10 cellular contexts compared by ENCODE assay signal in genomic region chr2:105747254-105747909, GRCh38. TPM values are rescaled to one million over a fixed set of nuclear protein-coding genes. Genes with fewer than 3 reads are reported as not detected.
DNase-seq lines count a peak whose midpoint lies in the region; ATAC-seq, FAIRE-seq and TF ChIP-seq lines count a peak whose summit lies in the region.
"Had no signal": no experiment of that assay in that cellular context is flagged by ENCODE, and none has a peak within 500 bp of the region (broad histone marks: within the 10 kb centered on the region; RNA-seq: fewer than 3 reads in every experiment).

No MANE protein-coding gene starts in this region.

- peak overlapping the region; percentile 88 for H3K4me3 Mint-ChIP-seq in activated naive CD4-positive, alpha-beta T cell treated with anti-CD3 and anti-CD28 coated beads for 36 hours

- WGBS in GM12878 (ENCODE audit: insufficient coverage, insufficient replicate concordance, low lambda C conversion rate, missing lambda C conversion rate), result 49% methylated on average over 13 of the region's 13 CpGs
- WGBS in mesenchymal stem cell, result 91% methylated on average over 13 of the region's 13 CpGs
- WGBS in suprapubic skin, result 67% methylated on average over 13 of the region's 13 CpGs

- peaks cover 31% of the 10 kb centered on the region for H3K4me1 ChIP-seq in GM12878 (ENCODE audit: control insufficient read depth, insufficient read depth, low read length)
- H3K4me1 ChIP-seq in mesenchymal stem cell (ENCODE audit: control insufficient read depth, insufficient read depth, low read depth, low read length), result peaks cover 16% of the 10 kb centered on the region
- H3K4me1 ChIP-seq in suprapubic skin, result peaks cover 62% of the 10 kb centered on the region

- no peaks in the 10 kb centered on the region for H3K9me3 Mint-ChIP-seq in activated naive CD4-positive, alpha-beta T cell treated with anti-CD3 and anti-CD28 coated beads for 36 hours

- no peak overlapping the region for H3K14ac ChIP-seq in mesenchymal stem cell (ENCODE audit: low read length in 2 of 2)

- CTCF ChIA-PET in activated naive CD4-positive, alpha-beta T cell treated with anti-CD3 and anti-CD28 coated beads for 36 hours (lab: Charles Lee), result interaction anchor here (0.6 to 2.2 kb wide), 8 partner anchors 9 to 348 kb away, joined by 3 to 17 read pairs (median 3); no protein-coding TSS in a partner anchor
- CTCF ChIA-PET in GM12878 (lab: Yijun Ruan, JAX), result interaction anchor here (0.6 to 4.2 kb wide), 21 partner anchors 8 to 379 kb away, joined by 3 to 29 read pairs (median 4); no protein-coding TSS in a partner anchor

- H3K9me3 ChIP-seq in GM12878 (replicated peaks; ENCODE audit: control insufficient read depth, insufficient read depth, low read length) (no peaks in the 10 kb centered on the region), mesenchymal stem cell (ENCODE audit: control insufficient read depth, low read length) (no peaks in the 10 kb centered on the region), suprapubic skin (no peaks in the 10 kb centered on the region)

- no peak for TF ChIP-seq POLR2A in GM12878 (IDR thresholded peaks at IDR 0.05; ENCODE audit: low read depth, low read length)
- no peak for TF ChIP-seq POLR2A in suprapubic skin (IDR thresholded peaks at IDR 0.05)

- H4K91ac ChIP-seq in mesenchymal stem cell (ENCODE audit: low read length), result no peak overlapping the region

- POLR2A ChIA-PET in GM12878 (lab: Charles Lee), result interaction anchor here (0.9 to 2.7 kb wide), 4 partner anchors 9 to 127 kb away, joined by 4 to 27 read pairs (median 6); no protein-coding TSS in a partner anchor

- in situ Hi-C loops in GM12878 (cut with MboI), result no loop called here

- H3K4me3 ChIP-seq in GM12878 (peak overlapping the region; percentile 81), mesenchymal stem cell (ENCODE audit: insufficient read depth in 1 of 2, low read depth in 1 of 2, low read length in 2 of 2) (no peak overlapping the region), suprapubic skin (peak overlapping the region; percentile 81)

- H2BK12ac ChIP-seq in mesenchymal stem cell (ENCODE audit: low read length in 2 of 2), result no peak overlapping the region

- TF ChIP-seq RAD21 in GM12878 (IDR thresholded peaks at IDR 0.05; ENCODE audit: insufficient read depth, low read depth, low read length), result no peak

- H4K20me1 ChIP-seq in GM12878 (ENCODE audit: control insufficient read depth, insufficient read depth), result no peaks in the 10 kb centered on the region; the same call in none of the 2 replicates

- H2BK15ac ChIP-seq in mesenchymal stem cell (ENCODE audit: low read depth, poor library complexity, severe bottlenecking), result no peak overlapping the region

- SMC1A ChIA-PET in GM12878 (lab: Charles Lee; ENCODE audit: uncharacterized antibody, unreplicated experiment), result interaction anchor here (0.6 to 7.3 kb wide), 27 partner anchors 8 to 354 kb away, joined by 3 to 70 read pairs (median 5); no protein-coding TSS in a partner anchor

- peaks cover 65% of the 10 kb centered on the region for H3K79me2 ChIP-seq in GM12878 (ENCODE audit: control insufficient read depth, insufficient read depth, low read length)

- peak overlapping the region in 1 of 2 experiments; percentile 29 for H3K18ac ChIP-seq in mesenchymal stem cell (ENCODE audit: low read depth in 1 of 2, low read length in 2 of 2)

- H3K4ac ChIP-seq in mesenchymal stem cell (ENCODE audit: low read depth in 1 of 2, low read length in 2 of 2), result no peak overlapping the region

- H3K27me3 Mint-ChIP-seq in activated naive CD4-positive, alpha-beta T cell treated with anti-CD3 and anti-CD28 coated beads for 36 hours (ENCODE audit: low read depth), result no peaks in the 10 kb centered on the region

- RAD21 ChIA-PET in GM12878 (lab: Charles Lee; ENCODE audit: unreplicated experiment), result interaction anchor here (0.9 to 5.1 kb wide), 14 partner anchors 8 to 339 kb away, joined by 3 to 40 read pairs (median 4); no protein-coding TSS in a partner anchor

- no peak for FAIRE-seq in GM12878 (lab: Jason Lieb, UNC)

- no peak overlapping the region for H2BK120ac ChIP-seq in mesenchymal stem cell (ENCODE audit: low read depth, low read length)

- H3K4me2 ChIP-seq in GM12878 (ENCODE audit: control insufficient read depth, insufficient read depth), result peak overlapping the region; percentile 97
- H3K4me2 ChIP-seq in mesenchymal stem cell (ENCODE audit: low read length, poor library complexity, severe bottlenecking), result no peak overlapping the region

- no peak for DNase-seq in activated naive CD4-positive, alpha-beta T cell treated with anti-CD3 and anti-CD28 coated beads for 36 hours
- no peak for DNase-seq in activated naive CD4-positive, alpha-beta T cell treated with anti-CD3 and anti-CD28 coated beads, Interleukin-2, amount 50 U/mL, for 16 hours
- DNase-seq in GM12878 (ENCODE audit: low read depth, low spot score) (no peak), mesenchymal stem cell (peak; percentile 45), suprapubic skin (ENCODE audit: low spot score in 2 of 2) (peak in 1 of 2 donors; percentile 56), cerebellar nuclear complex (lab: John Stamatoyannopoulos, UW) (no peak), RPMI8226 (no peak)
- DNase-seq: H7, NCI-H187 treated with DMSO at 0.1 percent for 48 hours had no signal

- H3K9ac ChIP-seq in GM12878 (ENCODE audit: control insufficient read depth, insufficient read depth, low read length) (peak overlapping the region; percentile 92), mesenchymal stem cell (ENCODE audit: low read length) (no peak overlapping the region)

- intact Hi-C loops in activated naive CD4-positive, alpha-beta T cell treated with anti-CD3 and anti-CD28 coated beads for 36 hours (cut with micrococcal nuclease), result loop anchor here (2.0 to 10.0 kb wide), 5 partner anchors 139 to 447 kb away; partner anchors contain the start of genes C2orf49 and UXS1
- intact Hi-C loops in GM12878 (cut with micrococcal nuclease; ENCODE audit: unreplicated experiment), result loop anchor here (2.0 to 10.0 kb wide), 7 partner anchors 55 to 445 kb away; partner anchors contain the start of genes C2orf49 and UXS1

- H3K36me3 ChIP-seq in GM12878 (ENCODE audit: control insufficient read depth in 2 of 2, insufficient read depth in 2 of 2, low read length in 1 of 2) (no peaks in the 10 kb centered on the region), mesenchymal stem cell (ENCODE audit: control insufficient read depth in 1 of 2, insufficient read depth in 2 of 2, low read depth in 1 of 2, low read length in 2 of 2) (peaks cover 0 to 2% of the 10 kb centered on the region in 2 experiments), suprapubic skin (no peaks in the 10 kb centered on the region)

- no peak overlapping the region for H2BK5ac ChIP-seq in mesenchymal stem cell (ENCODE audit: low read depth, low read length, poor library complexity, severe bottlenecking)

- H3K4me1 Mint-ChIP-seq in activated naive CD4-positive, alpha-beta T cell treated with anti-CD3 and anti-CD28 coated beads for 36 hours (ENCODE audit: low read depth), result peaks cover 71% of the 10 kb centered on the region

- peak overlapping the region; percentile 96 for H3K27ac Mint-ChIP-seq in activated naive CD4-positive, alpha-beta T cell treated with anti-CD3 and anti-CD28 coated beads for 36 hours

- H3K27me3 ChIP-seq in GM12878 (replicated peaks in 1 of 2; ENCODE audit: control insufficient read depth in 2 of 2, insufficient read depth in 2 of 2, low read length in 1 of 2), result no peaks in the 10 kb centered on the region
- peaks cover 0 to 2% of the 10 kb centered on the region in 2 experiments for H3K27me3 ChIP-seq in mesenchymal stem cell (ENCODE audit: control insufficient read depth in 1 of 2, insufficient read depth in 1 of 2, low read length in 2 of 2)
- no peaks in the 10 kb centered on the region for H3K27me3 ChIP-seq in suprapubic skin

- no peak overlapping the region for H4K8ac ChIP-seq in mesenchymal stem cell (ENCODE audit: low read length)

- H3K23ac ChIP-seq in mesenchymal stem cell (ENCODE audit: low read length in 2 of 2), result no peak overlapping the region

- peaks cover 53% of the 10 kb centered on the region for H3K36me3 Mint-ChIP-seq in activated naive CD4-positive, alpha-beta T cell treated with anti-CD3 and anti-CD28 coated beads for 36 hours (ENCODE audit: low read depth)

- no peak for TF ChIP-seq EP300 in GM12878 (IDR thresholded peaks at IDR 0.05; ENCODE audit: borderline replicate concordance in 1 of 2, control insufficient read depth in 1 of 2, low read depth in 2 of 2, low read length in 2 of 2)
- TF ChIP-seq EP300 in suprapubic skin (IDR thresholded peaks at IDR 0.05), result no peak

- H3K27ac ChIP-seq in GM12878 (ENCODE audit: control insufficient read depth, insufficient read depth) (peak overlapping the region; percentile 79), mesenchymal stem cell (ENCODE audit: low read length, poor library complexity, severe bottlenecking) (no peak overlapping the region), suprapubic skin (no peak overlapping the region)

- H2AFZ ChIP-seq in GM12878 (ENCODE audit: control insufficient read depth, low read depth, low read length) (no peak overlapping the region), mesenchymal stem cell (ENCODE audit: low read depth, low read length) (no peak overlapping the region)

- peaks cover 13% of the 10 kb centered on the region for H3K79me1 ChIP-seq in mesenchymal stem cell (replicated peaks; ENCODE audit: low read length, poor library complexity, severe bottlenecking)

- TF ChIP-seq CTCF in GM12878 (IDR thresholded peaks at IDR 0.05 in 2 of 3, conservative IDR thresholded peaks at IDR 0.05 in 1 of 3; ENCODE audit: control insufficient read depth in 2 of 3, extremely low read depth in 1 of 3, insufficient read depth in 1 of 3, low read depth in 3 of 3, low read length in 3 of 3) (no peak), suprapubic skin (IDR thresholded peaks at IDR 0.05) (no peak)

- no TSS peak for BruUV-seq in GM12878 (replicated peaks; lab: Mats Ljungman, UMichigan)

- no peak overlapping the region for H2AK5ac ChIP-seq in mesenchymal stem cell (ENCODE audit: low read length, severe bottlenecking)

- ATAC-seq in GM12878 (no peak), GM19452 (IDR thresholded peaks at IDR 0.05; ENCODE audit: unreplicated experiment) (no peak)

RNA-seq across cellular contexts. Expression of gene NCK2, which starts 2.7 kb away (rescaled TPM):
- 100 to 1,000 TPM; 106 to 113 TPM for total RNA-seq in activated naive CD4-positive, alpha-beta T cell treated with anti-CD3 and anti-CD28 coated beads for 36 hours
- 14.3 and 15.4 TPM in 2 replicates for total RNA-seq in GM12878 (2013; cell fraction: nucleolus; rRNA removed)
- total RNA-seq in GM12878 (2014; rRNA removed) (25.1 and 25.4 TPM in 2 replicates), GM12878 (2014; rRNA removed; fragmentation: Illumina TruSeq; extraction: Trizol) (13.5 and 15.3 TPM in 2 replicates), GM12878 (2021) (30.9 and 36.5 TPM in 2 replicates), suprapubic skin (10 to 100 TPM; 40.1 to 59.4 (median 49.2) TPM)
- 5.6 TPM for polyA plus RNA-seq in GM12878 (2011; ENCODE audit: low read depth)
- polyA plus RNA-seq in GM12878 (2011; rRNA removed) (11.6 and 13.0 TPM in 2 replicates), GM12878 (2014; fragmentation: Illumina TruSeq; extraction: Trizol) (10.1 and 15.4 TPM in 2 replicates), GM12878 (2014; fragmentation: Nextera tagmentation; extraction: Ambion mirVana) (1 to 10 TPM; 1.2 to 3.1 TPM), GM12878 (2014; rRNA removed) (28.1 and 31.1 TPM in 2 replicates), GM12878 (2016; fragmentation: Nextera tagmentation; extraction: Ambion mirVana) (1 to 10 TPM; 5.2 to 7.2 TPM)
- polyA plus RNA-seq in GM12878 (2011; cell fraction: cytosol; rRNA removed), result 12.3 and 19.8 TPM in 2 replicates
- 10.9 and 14.6 TPM in 2 replicates for polyA plus RNA-seq in GM12878 (2011; cell fraction: nucleus; rRNA removed)
- polyA plus RNA-seq in GM12878 (2012), result 19.1 and 19.3 TPM in 2 replicates
- polyA minus RNA-seq in GM12878 (2011; rRNA and poly(A)+ RNA removed), result 14.9 and 16.7 TPM in 2 replicates
- 4.4 and 9.6 TPM in 2 replicates for polyA minus RNA-seq in GM12878 (2011; cell fraction: cytosol; rRNA and poly(A)+ RNA removed)
- polyA minus RNA-seq in GM12878 (2011; cell fraction: nucleus; rRNA and poly(A)+ RNA removed), result 8.1 and 14.5 TPM in 2 replicates
- polyA plus RNA-seq in mesenchymal stem cell (2013, experiment 1 of 2), result 67.1 TPM
- polyA plus RNA-seq in mesenchymal stem cell (2013, experiment 2 of 2), result 65.5 TPM

Comparison
In these comparisons a context has a peak if more than half of its experiments do, and no peak if none do; other contexts are left out.
1. H3K4me3 ChIP-seq: peak in GM12878 (single experiment) and suprapubic skin (single experiment); none in mesenchymal stem cell (0 of 2).